8 cellular contexts compared by ENCODE assay signal in the genomic region with DNA sequence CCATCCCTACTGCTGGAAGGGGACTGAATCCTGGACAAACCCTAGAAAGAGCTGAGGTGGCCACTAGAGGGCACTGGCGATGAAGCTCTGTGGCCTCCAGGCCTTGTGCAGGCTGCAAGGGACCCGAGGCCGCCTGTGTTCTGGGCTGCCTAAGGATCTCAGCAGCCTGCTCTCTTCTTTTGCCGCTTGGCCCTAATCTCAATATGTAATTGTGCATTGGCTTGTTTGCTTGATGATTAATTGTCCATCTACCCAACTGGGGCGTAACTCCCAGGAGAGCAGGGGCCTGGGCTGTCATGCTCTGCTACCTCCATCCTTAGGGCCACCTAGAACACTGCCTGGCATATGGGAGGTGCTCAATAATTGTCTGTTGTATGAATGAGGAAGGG.
DNase-seq lines count a peak whose midpoint lies in the region; ATAC-seq and TF ChIP-seq lines count a peak whose summit lies in the region.

No MANE protein-coding gene starts in this region.

- H3K4me3 ChIP-seq in AG10803 (ENCODE audit: low read length) (no peak overlapping the region), choroid plexus epithelial cell (ENCODE audit: low read depth, low read length) (no peak overlapping the region), right lobe of liver (no peak overlapping the region)

- DNase-seq in AG10803 (ENCODE audit: low read depth) (peak; percentile 79), NCI-H510A (lab: John Stamatoyannopoulos, UW) (peak; percentile 18), choroid plexus epithelial cell (ENCODE audit: low read depth) (peak; percentile 89), right lobe of liver (peak; percentile 83 to 87 (median 86))
- peak; percentile 70 to 75 for DNase-seq in activated CD4-positive, alpha-beta T cell treated with anti-CD3 and anti-CD28 coated beads for 4 hours
- peak; percentile 47 to 65 (median 58) for DNase-seq in stimulated activated CD4-positive, alpha-beta T cell treated with anti-CD3 and anti-CD28 coated beads, TNF-alpha, amount 100 ng/mL, for 48 hours (ENCODE audit: low read depth in 3 of 3)

- WGBS in right lobe of liver (ENCODE audit: insufficient coverage, low coverage, low lambda C conversion rate, missing lambda C conversion rate) = 34% methylated on average over 2 of the region's 5 CpGs

- TF ChIP-seq POLR2A in right lobe of liver (IDR thresholded peaks at IDR 0.05) = no peak

- intact Hi-C loops in right lobe of liver (cut with DNase I) = loop anchor here in 1 of 2 donors (10.0 kb wide), 1 partner anchor 82 kb away; no protein-coding TSS in a partner anchor

- TF ChIP-seq CTCF in AG10803 (conservative IDR thresholded peaks at IDR 0.05; ENCODE audit: low read length) = peak; percentile 92
- TF ChIP-seq CTCF in choroid plexus epithelial cell (conservative IDR thresholded peaks at IDR 0.05; ENCODE audit: low read depth, low read length) = peak; percentile 97
- TF ChIP-seq CTCF in right lobe of liver (IDR thresholded peaks at IDR 0.05) = peak; percentile 86 to 88 (median 88)

- peaks cover 0 to 31% (median 14%) of the 10 kb centered on the region in 4 donors for H3K4me1 ChIP-seq in right lobe of liver

- ATAC-seq in GM19023 (IDR thresholded peaks at IDR 0.05; ENCODE audit: unreplicated experiment) (peak; percentile 79), HG03378 (IDR thresholded peaks at IDR 0.05; ENCODE audit: unreplicated experiment) (peak; percentile 78), right lobe of liver (peak; percentile 86 to 94 (median 90))

- no peaks in the 10 kb centered on the region for H3K9me3 ChIP-seq in right lobe of liver

- H3K27me3 ChIP-seq in right lobe of liver = no peaks in the 10 kb centered on the region

- H3K27ac ChIP-seq in right lobe of liver = peak overlapping the region in 2 of 3 donors; percentile 78 to 91

- peaks cover 0 to 13% (median 0%) of the 10 kb centered on the region in 4 donors for H3K36me3 ChIP-seq in right lobe of liver

Comparison
In these comparisons a context has a peak if more than half of its experiments do, and no peak if none do; other contexts are left out.
1. DNase-seq: peak in every context shown above with its lines; median percentile 89 in choroid plexus epithelial cell; 86 in right lobe of liver; 79 in AG10803; 72 in activated CD4-positive, alpha-beta T cell treated with anti-CD3 and anti-CD28 coated beads for 4 hours; 58 in stimulated activated CD4-positive, alpha-beta T cell treated with anti-CD3 and anti-CD28 coated beads, TNF-alpha, amount 100 ng/mL, for 48 hours; 18 in NCI-H510A.